1 cellular context compared by ENCODE assay signal in the genomic region with DNA sequence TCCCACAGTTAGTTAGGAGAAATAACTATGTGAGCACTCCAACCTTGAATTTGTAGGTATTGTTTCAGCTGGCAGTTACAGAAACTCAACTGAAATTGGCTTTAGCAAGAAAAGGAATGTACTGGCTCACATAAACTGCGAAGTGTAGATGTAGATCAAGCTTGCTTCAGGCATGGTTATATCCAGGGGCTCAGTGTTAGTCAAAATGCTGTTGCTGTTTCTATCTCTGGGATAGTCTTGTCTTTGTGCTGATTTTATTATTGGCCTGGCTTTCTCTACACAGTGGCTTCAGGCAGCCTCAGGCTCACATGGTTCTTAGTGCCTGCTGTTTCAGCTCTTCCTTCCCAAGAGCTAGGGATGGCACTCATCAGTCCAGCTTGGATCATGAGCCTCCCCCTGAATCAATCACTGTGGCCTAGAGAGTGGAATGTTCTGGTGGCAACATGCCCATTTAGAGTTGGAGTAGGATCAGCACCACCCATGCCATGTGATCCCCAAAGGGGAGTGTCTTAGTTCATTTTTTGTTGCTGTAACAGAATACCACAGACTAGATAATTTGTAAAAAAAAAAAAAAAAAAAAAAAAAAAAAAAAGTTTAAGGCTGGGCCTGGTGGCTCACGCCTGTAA.
TF ChIP-seq lines count a peak whose summit lies in the region.

No MANE protein-coding gene starts in this region.

TF ChIP-seq in SK-N-SH, 30 proteins besides CTCF, POLR2A, EP300 and RAD21 (continued from another document):
- TF ChIP-seq RXRA (IDR thresholded peaks at IDR 0.05; ENCODE audit: borderline replicate concordance, low read depth): no peak
- no peak for TF ChIP-seq JUND (IDR thresholded peaks at IDR 0.05)
- TF ChIP-seq GATA2 (CRISPR knock-in tag; IDR thresholded peaks at IDR 0.05): no peak
- TF ChIP-seq TCF12 (IDR thresholded peaks at IDR 0.05): no peak
- TF ChIP-seq, protein P1, sequence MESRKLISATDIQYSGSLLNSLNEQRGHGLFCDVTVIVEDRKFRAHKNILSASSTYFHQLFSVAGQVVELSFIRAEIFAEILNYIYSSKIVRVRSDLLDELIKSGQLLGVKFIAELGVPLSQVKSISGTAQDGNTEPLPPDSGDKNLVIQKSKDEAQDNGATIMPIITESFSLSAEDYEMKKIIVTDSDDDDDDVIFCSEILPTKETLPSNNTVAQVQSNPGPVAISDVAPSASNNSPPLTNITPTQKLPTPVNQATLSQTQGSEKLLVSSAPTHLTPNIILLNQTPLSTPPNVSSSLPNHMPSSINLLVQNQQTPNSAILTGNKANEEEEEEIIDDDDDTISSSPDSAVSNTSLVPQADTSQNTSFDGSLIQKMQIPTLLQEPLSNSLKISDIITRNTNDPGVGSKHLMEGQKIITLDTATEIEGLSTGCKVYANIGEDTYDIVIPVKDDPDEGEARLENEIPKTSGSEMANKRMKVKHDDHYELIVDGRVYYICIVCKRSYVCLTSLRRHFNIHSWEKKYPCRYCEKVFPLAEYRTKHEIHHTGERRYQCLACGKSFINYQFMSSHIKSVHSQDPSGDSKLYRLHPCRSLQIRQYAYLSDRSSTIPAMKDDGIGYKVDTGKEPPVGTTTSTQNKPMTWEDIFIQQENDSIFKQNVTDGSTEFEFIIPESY (IDR thresholded peaks at IDR 0.05; ENCODE audit: borderline replicate concordance, low read depth): no peak
- no peak for TF ChIP-seq NRF1 (IDR thresholded peaks at IDR 0.05; ENCODE audit: low read depth, low read length)
- no peak for TF ChIP-seq MEF2A (IDR thresholded peaks at IDR 0.05; ENCODE audit: borderline replicate concordance, low read depth)
- TF ChIP-seq, protein P2, sequence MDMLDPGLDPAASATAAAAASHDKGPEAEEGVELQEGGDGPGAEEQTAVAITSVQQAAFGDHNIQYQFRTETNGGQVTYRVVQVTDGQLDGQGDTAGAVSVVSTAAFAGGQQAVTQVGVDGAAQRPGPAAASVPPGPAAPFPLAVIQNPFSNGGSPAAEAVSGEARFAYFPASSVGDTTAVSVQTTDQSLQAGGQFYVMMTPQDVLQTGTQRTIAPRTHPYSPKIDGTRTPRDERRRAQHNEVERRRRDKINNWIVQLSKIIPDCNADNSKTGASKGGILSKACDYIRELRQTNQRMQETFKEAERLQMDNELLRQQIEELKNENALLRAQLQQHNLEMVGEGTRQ (IDR thresholded peaks at IDR 0.05; ENCODE audit: borderline replicate concordance, low read depth, low read length): no peak
- no peak for TF ChIP-seq SMC3 (IDR thresholded peaks at IDR 0.05; ENCODE audit: low read depth, low read length)
- no peak for TF ChIP-seq CHD2 (IDR thresholded peaks at IDR 0.05; ENCODE audit: low read length, partially characterized antibody)
- TF ChIP-seq, protein P3, sequence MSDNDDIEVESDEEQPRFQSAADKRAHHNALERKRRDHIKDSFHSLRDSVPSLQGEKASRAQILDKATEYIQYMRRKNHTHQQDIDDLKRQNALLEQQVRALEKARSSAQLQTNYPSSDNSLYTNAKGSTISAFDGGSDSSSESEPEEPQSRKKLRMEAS (IDR thresholded peaks at IDR 0.05; ENCODE audit: low read depth): no peak
- TF ChIP-seq, protein P4, sequence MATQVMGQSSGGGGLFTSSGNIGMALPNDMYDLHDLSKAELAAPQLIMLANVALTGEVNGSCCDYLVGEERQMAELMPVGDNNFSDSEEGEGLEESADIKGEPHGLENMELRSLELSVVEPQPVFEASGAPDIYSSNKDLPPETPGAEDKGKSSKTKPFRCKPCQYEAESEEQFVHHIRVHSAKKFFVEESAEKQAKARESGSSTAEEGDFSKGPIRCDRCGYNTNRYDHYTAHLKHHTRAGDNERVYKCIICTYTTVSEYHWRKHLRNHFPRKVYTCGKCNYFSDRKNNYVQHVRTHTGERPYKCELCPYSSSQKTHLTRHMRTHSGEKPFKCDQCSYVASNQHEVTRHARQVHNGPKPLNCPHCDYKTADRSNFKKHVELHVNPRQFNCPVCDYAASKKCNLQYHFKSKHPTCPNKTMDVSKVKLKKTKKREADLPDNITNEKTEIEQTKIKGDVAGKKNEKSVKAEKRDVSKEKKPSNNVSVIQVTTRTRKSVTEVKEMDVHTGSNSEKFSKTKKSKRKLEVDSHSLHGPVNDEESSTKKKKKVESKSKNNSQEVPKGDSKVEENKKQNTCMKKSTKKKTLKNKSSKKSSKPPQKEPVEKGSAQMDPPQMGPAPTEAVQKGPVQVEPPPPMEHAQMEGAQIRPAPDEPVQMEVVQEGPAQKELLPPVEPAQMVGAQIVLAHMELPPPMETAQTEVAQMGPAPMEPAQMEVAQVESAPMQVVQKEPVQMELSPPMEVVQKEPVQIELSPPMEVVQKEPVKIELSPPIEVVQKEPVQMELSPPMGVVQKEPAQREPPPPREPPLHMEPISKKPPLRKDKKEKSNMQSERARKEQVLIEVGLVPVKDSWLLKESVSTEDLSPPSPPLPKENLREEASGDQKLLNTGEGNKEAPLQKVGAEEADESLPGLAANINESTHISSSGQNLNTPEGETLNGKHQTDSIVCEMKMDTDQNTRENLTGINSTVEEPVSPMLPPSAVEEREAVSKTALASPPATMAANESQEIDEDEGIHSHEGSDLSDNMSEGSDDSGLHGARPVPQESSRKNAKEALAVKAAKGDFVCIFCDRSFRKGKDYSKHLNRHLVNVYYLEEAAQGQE (IDR thresholded peaks at IDR 0.05; ENCODE audit: low read depth, low read length): no peak
- no peak for TF ChIP-seq YY1 (IDR thresholded peaks at IDR 0.05; ENCODE audit: low read depth)
- TF ChIP-seq MXI1 (IDR thresholded peaks at IDR 0.05; ENCODE audit: low read depth, low read length): no peak
- TF ChIP-seq, protein P5, sequence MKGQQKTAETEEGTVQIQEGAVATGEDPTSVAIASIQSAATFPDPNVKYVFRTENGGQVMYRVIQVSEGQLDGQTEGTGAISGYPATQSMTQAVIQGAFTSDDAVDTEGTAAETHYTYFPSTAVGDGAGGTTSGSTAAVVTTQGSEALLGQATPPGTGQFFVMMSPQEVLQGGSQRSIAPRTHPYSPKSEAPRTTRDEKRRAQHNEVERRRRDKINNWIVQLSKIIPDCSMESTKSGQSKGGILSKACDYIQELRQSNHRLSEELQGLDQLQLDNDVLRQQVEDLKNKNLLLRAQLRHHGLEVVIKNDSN (IDR thresholded peaks at IDR 0.05; ENCODE audit: borderline replicate concordance, low read depth): no peak
